ENCODE assay signal across 8 cellular contexts in the genomic region with DNA sequence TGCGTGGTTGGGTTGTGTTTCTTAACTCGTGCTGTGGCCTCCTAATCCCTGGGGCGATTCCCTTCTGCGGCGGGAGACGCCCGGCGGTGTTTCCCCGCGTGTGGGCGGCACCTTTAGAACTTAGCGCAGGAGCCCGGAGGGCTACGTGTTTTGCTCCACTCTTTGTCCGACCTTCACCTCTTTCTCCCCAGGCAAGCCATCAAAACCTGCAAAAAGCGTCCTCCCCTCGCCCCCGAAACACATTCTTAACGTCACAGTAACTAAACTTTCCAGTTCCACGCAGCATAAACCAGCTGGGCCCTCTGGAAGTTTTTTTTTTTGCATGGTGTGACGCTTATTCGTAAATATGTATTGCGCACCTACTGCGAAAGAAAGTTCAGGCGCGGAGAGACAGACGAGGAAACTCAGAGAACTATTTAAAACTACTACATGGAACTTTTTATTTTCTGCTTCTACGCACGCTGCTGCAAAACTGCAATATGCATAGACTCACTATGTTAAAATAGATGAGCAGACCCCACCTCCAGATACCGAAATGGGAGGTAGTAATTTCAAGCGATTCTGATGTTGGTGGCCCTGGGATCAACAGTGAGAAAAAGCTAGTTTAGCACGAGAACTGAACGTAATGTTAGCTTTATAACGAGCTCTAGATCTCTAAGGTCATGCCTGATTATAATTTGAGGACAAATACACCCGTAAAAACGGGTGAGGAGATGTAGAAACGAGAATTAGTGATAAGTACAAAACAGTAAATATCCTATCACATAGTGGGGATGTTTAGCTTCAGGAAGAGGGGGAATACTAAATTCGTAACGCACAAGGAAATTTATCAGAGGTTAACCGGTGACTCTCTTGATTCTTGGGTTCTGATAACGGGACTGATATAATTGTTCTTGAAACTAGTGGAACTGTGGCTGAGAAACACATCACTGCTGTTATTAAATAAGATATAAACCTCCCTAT. TPM values are rescaled to one million over a fixed set of nuclear protein-coding genes. Genes with fewer than 3 reads are reported as not detected.
DNase-seq lines count a peak whose midpoint lies in the region; ATAC-seq, FAIRE-seq and TF ChIP-seq lines count a peak whose summit lies in the region.

No MANE protein-coding gene starts in this region.

- TF ChIP-seq RAD21 in GM12878 (IDR thresholded peaks at IDR 0.05; ENCODE audit: insufficient read depth, low read depth, low read length): no peak

- TF ChIP-seq EP300 in GM12878 (IDR thresholded peaks at IDR 0.05; ENCODE audit: borderline replicate concordance in 1 of 2, control insufficient read depth in 1 of 2, low read depth in 2 of 2, low read length in 2 of 2): no peak; a peak in 1 of 4 replicates

- peak overlapping the region; percentile 51; the same call in 1 of the 2 replicates for H3K27ac ChIP-seq in PC-9
- peak overlapping the region; percentile 95 for H3K27ac ChIP-seq in GM12878 (ENCODE audit: control insufficient read depth, insufficient read depth)

- no peak for DNase-seq in AG04449 (ENCODE audit: low read depth, low spot score)
- peak in 1 of 2 experiments; percentile 53 for DNase-seq in PC-9
- DNase-seq in GM12878 (ENCODE audit: low read depth, low spot score): peak; percentile 15
- peak; percentile 76 for DNase-seq in iris pigment epithelial cell (ENCODE audit: low read depth)
- peak; percentile 75 for DNase-seq in stimulated activated CD4-positive, alpha-beta T cell treated with anti-CD3 and anti-CD28 coated beads, Interleukin-4, amount 100 ng/mL, for 24 hours
- no peak for DNase-seq in NCI-H69 (lab: John Stamatoyannopoulos, UW)

- no peaks in the 10 kb centered on the region for H3F3A ChIP-seq in PC-9 (ENCODE audit: insufficient read depth, low read depth)

- H3K36me3 ChIP-seq in PC-9 (ENCODE audit: low read depth): no peaks in the 10 kb centered on the region
- H3K36me3 ChIP-seq in GM12878 (ENCODE audit: control insufficient read depth in 2 of 2, insufficient read depth in 2 of 2, low read length in 1 of 2): no peaks in the 10 kb centered on the region

- under 1% methylated on average over 40 of the region's 41 CpGs for WGBS in GM12878 (ENCODE audit: insufficient coverage, insufficient replicate concordance, low lambda C conversion rate, missing lambda C conversion rate)

- H3K79me2 ChIP-seq in PC-9 (ENCODE audit: low read depth) (peaks cover 10% of the 10 kb centered on the region; the same call in 1 of the 2 replicates), GM12878 (ENCODE audit: control insufficient read depth, insufficient read depth, low read length) (peaks cover 54% of the 10 kb centered on the region)

- RAD21 ChIA-PET in GM12878 (lab: Charles Lee; ENCODE audit: unreplicated experiment): interaction anchor here (1.0 kb wide), 1 partner anchor 191 kb away, joined by 3 read pairs; a partner anchor contains a TSS

- peak overlapping the region; percentile 95 for H3K9ac ChIP-seq in GM12878 (ENCODE audit: control insufficient read depth, insufficient read depth, low read length)

- peak; percentile 16 for ATAC-seq in GM18519 (IDR thresholded peaks at IDR 0.05; ENCODE audit: low FRiP score, unreplicated experiment)
- peak; percentile 4 for ATAC-seq in HG03060 (IDR thresholded peaks at IDR 0.05; ENCODE audit: low read depth, unreplicated experiment)
- ATAC-seq in GM12878: peak; percentile 59

- intact Hi-C loops in PC-9 (cut with micrococcal nuclease; ENCODE audit: unreplicated experiment): loop anchor here (10.0 kb wide), 1 partner anchor 191 kb away; a partner anchor contains a TSS
- intact Hi-C loops in GM12878 (cut with micrococcal nuclease; ENCODE audit: unreplicated experiment): loop anchor here (1.0 kb wide), 1 partner anchor 192 kb away; a partner anchor contains a TSS

- H3K4me2 ChIP-seq in PC-9 (peak overlapping the region; percentile 96), GM12878 (ENCODE audit: control insufficient read depth, insufficient read depth) (peak overlapping the region; percentile 89)

- SMC1A ChIA-PET in GM12878 (lab: Charles Lee; ENCODE audit: uncharacterized antibody, unreplicated experiment): interaction anchor here (1.4 kb wide), 2 partner anchors 10 to 59 kb away, joined by 3 to 5 read pairs; no protein-coding TSS in a partner anchor

- CTCF ChIA-PET in AG04449 (lab: Yijun Ruan, JAX): interaction anchor here (0.6 kb wide), 1 partner anchor 36 kb away, joined by 3 read pairs; no protein-coding TSS in a partner anchor
- CTCF ChIA-PET in PC-9 (lab: Charles Lee): no interaction called here
- CTCF ChIA-PET in GM12878 (lab: Yijun Ruan, JAX): interaction anchor here (0.8 to 1.4 kb wide), 3 partner anchors 10 to 36 kb away, joined by 3 to 4 read pairs (median 4); no protein-coding TSS in a partner anchor

- no peaks in the 10 kb centered on the region for H3K9me3 ChIP-seq in PC-9 (ENCODE audit: insufficient read depth, low read depth)
- no peaks in the 10 kb centered on the region for H3K9me3 ChIP-seq in GM12878 (replicated peaks; ENCODE audit: control insufficient read depth, insufficient read depth, low read length)

- no peak for TF ChIP-seq POLR2A in GM12878 (IDR thresholded peaks at IDR 0.05; ENCODE audit: low read depth, low read length)

- H3K4me3 ChIP-seq in AG04449 (ENCODE audit: low read depth, low read length) (peak overlapping the region; percentile 94), PC-9 (peak overlapping the region; percentile 86), GM12878 (peak overlapping the region; percentile 97)

- no TSS peak for BruUV-seq in PC-9 (replicated peaks; lab: Mats Ljungman, UMichigan)
- BruUV-seq in GM12878 (replicated peaks; lab: Mats Ljungman, UMichigan): TSS peak; percentile 70

- peak overlapping the region; percentile 94 for H2AFZ ChIP-seq in PC-9
- H2AFZ ChIP-seq in GM12878 (ENCODE audit: control insufficient read depth, low read depth, low read length): peak overlapping the region; percentile 97

- no peaks in the 10 kb centered on the region; the same call in 1 of the 2 replicates for H4K20me1 ChIP-seq in PC-9 (ENCODE audit: insufficient read depth)
- no peaks in the 10 kb centered on the region; the same call in 1 of the 2 replicates for H4K20me1 ChIP-seq in GM12878 (ENCODE audit: control insufficient read depth, insufficient read depth)

- POLR2A ChIA-PET in AG04449 (lab: Yijun Ruan, JAX): no interaction called here
- POLR2A ChIA-PET in PC-9 (lab: Charles Lee; ENCODE audit: unreplicated experiment): interaction anchor here (0.6 kb wide), 1 partner anchor 61 kb away, joined by 3 read pairs; no protein-coding TSS in a partner anchor
- POLR2A ChIA-PET in GM12878 (lab: Charles Lee): interaction anchor here (1.0 to 1.8 kb wide), 2 partner anchors 9 to 515 kb away, joined by 4 to 5 read pairs; no protein-coding TSS in a partner anchor

- H3K27me3 ChIP-seq in PC-9 (ENCODE audit: insufficient read depth, low read depth): peaks cover 17% of the 10 kb centered on the region
- no peaks in the 10 kb centered on the region for H3K27me3 ChIP-seq in GM12878 (replicated peaks in 1 of 2; ENCODE audit: control insufficient read depth in 2 of 2, insufficient read depth in 2 of 2, low read length in 1 of 2)

- in situ Hi-C loops in GM12878 (cut with MboI): no loop called here

- no peak for FAIRE-seq in GM12878 (lab: Jason Lieb, UNC)

- no peak for TF ChIP-seq CTCF in AG04449 (IDR thresholded peaks at IDR 0.05; ENCODE audit: insufficient read depth, low read length, missing control alignments)
- no peak for TF ChIP-seq CTCF in PC-9 (conservative IDR thresholded peaks at IDR 0.05)
- TF ChIP-seq CTCF in GM12878 (IDR thresholded peaks at IDR 0.05 in 2 of 3, conservative IDR thresholded peaks at IDR 0.05 in 1 of 3; ENCODE audit: control insufficient read depth in 2 of 3, extremely low read depth in 1 of 3, insufficient read depth in 1 of 3, low read depth in 3 of 3, low read length in 3 of 3): no peak

- H3K9me2 ChIP-seq in PC-9 (ENCODE audit: insufficient read depth): no peaks in the 10 kb centered on the region

- H3K4me1 ChIP-seq in PC-9 (replicated peaks; ENCODE audit: insufficient read depth) (peaks cover 5% of the 10 kb centered on the region; the same call in 1 of the 2 replicates), GM12878 (ENCODE audit: control insufficient read depth, insufficient read depth, low read length) (peaks cover 7% of the 10 kb centered on the region)

TF ChIP-seq in GM12878, 131 proteins besides CTCF, POLR2A, EP300 and RAD21 (continues in another document):
- TF ChIP-seq HDAC2 (IDR thresholded peaks at IDR 0.05): no peak
- no peak for TF ChIP-seq MYC (IDR thresholded peaks at IDR 0.05; ENCODE audit: insufficient read depth, insufficient read length, insufficient replicate concordance, low read length, severe bottlenecking)
- TF ChIP-seq BACH1 (IDR thresholded peaks at IDR 0.05; ENCODE audit: borderline replicate concordance): no peak
- no peak for TF ChIP-seq NR2C2 (IDR thresholded peaks at IDR 0.05; ENCODE audit: borderline replicate concordance, control insufficient read depth, insufficient read length, low read depth)
- no peak for TF ChIP-seq KDM1A (IDR thresholded peaks at IDR 0.05; ENCODE audit: borderline replicate concordance)
- TF ChIP-seq, protein P1, sequence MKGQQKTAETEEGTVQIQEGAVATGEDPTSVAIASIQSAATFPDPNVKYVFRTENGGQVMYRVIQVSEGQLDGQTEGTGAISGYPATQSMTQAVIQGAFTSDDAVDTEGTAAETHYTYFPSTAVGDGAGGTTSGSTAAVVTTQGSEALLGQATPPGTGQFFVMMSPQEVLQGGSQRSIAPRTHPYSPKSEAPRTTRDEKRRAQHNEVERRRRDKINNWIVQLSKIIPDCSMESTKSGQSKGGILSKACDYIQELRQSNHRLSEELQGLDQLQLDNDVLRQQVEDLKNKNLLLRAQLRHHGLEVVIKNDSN (IDR thresholded peaks at IDR 0.05; ENCODE audit: borderline replicate concordance, extremely low read length, insufficient read depth, low read depth, low read length): no peak

RNA-seq across cellular contexts. Expression of a gene that starts 0.9 kb away (rescaled TPM):
- total RNA-seq in PC-9 (2021) (20.9 and 21.9 TPM in 2 replicates), GM12878 (2014; rRNA removed) (21.8 and 23.9 TPM in 2 replicates), GM12878 (2014; rRNA removed; fragmentation: Illumina TruSeq; extraction: Trizol) (22.5 and 24.0 TPM in 2 replicates), GM12878 (2021) (38.7 TPM in 2 replicates)
- 126 and 132 TPM in 2 replicates for total RNA-seq in GM12878 (2013; cell fraction: nucleolus; rRNA removed)
- polyA plus RNA-seq in GM12878 (2011; ENCODE audit: low read depth): 7.8 TPM
- polyA plus RNA-seq in GM12878 (2011; rRNA removed) (29.1 and 43.0 TPM in 2 replicates), GM12878 (2014; fragmentation: Illumina TruSeq; extraction: Trizol) (13.8 and 16.5 TPM in 2 replicates), GM12878 (2014; fragmentation: Nextera tagmentation; extraction: Ambion mirVana) (1 to 10 TPM; 2.4 to 5.3 TPM), GM12878 (2014; rRNA removed) (12.2 and 14.2 TPM in 2 replicates), GM12878 (2016; fragmentation: Nextera tagmentation; extraction: Ambion mirVana) (10 to 100 TPM; 13.6 to 18.8 TPM)
- 11.2 and 12.6 TPM in 2 replicates for polyA plus RNA-seq in GM12878 (2011; cell fraction: cytosol; rRNA removed)
- polyA plus RNA-seq in GM12878 (2011; cell fraction: nucleus; rRNA removed): 38.6 and 39.1 TPM in 2 replicates
- polyA plus RNA-seq in GM12878 (2012): 13.1 and 15.8 TPM in 2 replicates
- 52.1 and 70.2 TPM in 2 replicates for polyA minus RNA-seq in GM12878 (2011; rRNA and poly(A)+ RNA removed)
- polyA minus RNA-seq in GM12878 (2011; cell fraction: cytosol; rRNA and poly(A)+ RNA removed): 16.3 and 22.7 TPM in 2 replicates
- polyA minus RNA-seq in GM12878 (2011; cell fraction: nucleus; rRNA and poly(A)+ RNA removed): 19.6 and 25.7 TPM in 2 replicates

Comparison
In these comparisons a context has a peak if more than half of its experiments do, and no peak if none do; other contexts are left out.
1. DNase-seq: peak in GM12878 (single experiment), iris pigment epithelial cell (single experiment) and stimulated activated CD4-positive, alpha-beta T cell treated with anti-CD3 and anti-CD28 coated beads, Interleukin-4, amount 100 ng/mL, for 24 hours (single experiment); none in AG04449 (single experiment) and NCI-H69 (single experiment).
2. ATAC-seq: peak in every context shown above with its lines; median percentile 59 in GM12878; 16 in GM18519; 4 in HG03060.
3. Peak in every context shown above with its lines, with median percentiles within 50 percentile points of each other: H3K4me3 ChIP-seq.